Comparison of ENCODE assay signal across 23 cellular contexts in genomic region chr5:136202800-136203199, GRCh38. TPM values are rescaled to one million over a fixed set of nuclear protein-coding genes. Genes with fewer than 3 reads are reported as not detected.
A peak's percentile ranks its signal among the peaks of the same experiment; 100 is the strongest.
DNase-seq lines count a peak whose midpoint lies in the region; ATAC-seq and TF ChIP-seq lines count a peak whose summit lies in the region.
"Had no signal": no experiment of that assay in that cellular context is flagged by ENCODE, and none has a peak within 500 bp of the region (broad histone marks: within the 10 kb centered on the region; RNA-seq: fewer than 3 reads in every experiment).

No MANE protein-coding gene starts in this region.

- no peaks in the 10 kb centered on the region for H3K36me3 Mint-ChIP-seq in neural progenitor cell
- H3K36me3 Mint-ChIP-seq: CD4-positive, alpha-beta memory T cell had no signal

- no peaks in the 10 kb centered on the region for H3K9me3 ChIP-seq in neural progenitor cell (ENCODE audit: low read depth)
- no peaks in the 10 kb centered on the region for H3K9me3 ChIP-seq in uterus
- H3K9me3 ChIP-seq: breast epithelium, esophagus squamous epithelium had no signal

- H3K4me1 Mint-ChIP-seq in neural progenitor cell = peaks cover 22% of the 10 kb centered on the region
- H3K4me1 Mint-ChIP-seq: CD4-positive, alpha-beta memory T cell had no signal

- intact Hi-C loops in sciatic nerve (cut with DNase I) = no loop called here
- intact Hi-C loops in uterus (cut with DNase I; ENCODE audit: low total_unique reads) = no loop called here

- H3K27me3 ChIP-seq in H7 (ENCODE audit: control insufficient read depth, insufficient read depth, low read length) (peaks cover 81% of the 10 kb centered on the region), neural progenitor cell (no peaks in the 10 kb centered on the region), uterus (no peaks in the 10 kb centered on the region)

- peaks cover 3% of the 10 kb centered on the region for H3K27me3 Mint-ChIP-seq in neural progenitor cell (ENCODE audit: insufficient read depth, low read depth)

- TF ChIP-seq POLR2A in uterus (IDR thresholded peaks at IDR 0.05) = no peak

- peaks cover 25% of the 10 kb centered on the region for H3F3A ChIP-seq in neural progenitor cell (ENCODE audit: low read depth)

- H4K20me1 ChIP-seq in neural progenitor cell (ENCODE audit: low read depth) = no peaks in the 10 kb centered on the region

- H3K36me3 ChIP-seq in H7 (replicated peaks; ENCODE audit: control insufficient read depth, insufficient read depth, low read length) = no peaks in the 10 kb centered on the region
- H3K36me3 ChIP-seq in neural progenitor cell = no peaks in the 10 kb centered on the region
- H3K36me3 ChIP-seq in uterus = no peaks in the 10 kb centered on the region
- H3K36me3 ChIP-seq: breast epithelium, esophagus squamous epithelium had no signal

- ATAC-seq in sciatic nerve = no peak
- ATAC-seq in GM21786 (IDR thresholded peaks at IDR 0.05; ENCODE audit: unreplicated experiment) = no peak
- ATAC-seq: activated CD8-positive, alpha-beta T cell treated with anti-CD3 and anti-CD28 coated beads for 36 hours; K562 had no signal

- peak overlapping the region; percentile 81 for H3K4me3 Mint-ChIP-seq in neural progenitor cell
- H3K4me3 Mint-ChIP-seq: activated CD8-positive, alpha-beta T cell treated with anti-CD3 and anti-CD28 coated beads for 36 hours; CD4-positive, alpha-beta memory T cell; T-helper 1 cell treated with Interleukin-12 subunit alpha and Interleukin-12 subunit beta and Interleukin-4 antibody, amounts not matched to agents 30 μg/mL and 1 μg/mL, for 36 hours had no signal

- H3K4me2 ChIP-seq in neural progenitor cell = peak overlapping the region; percentile 76

- no peak overlapping the region for H3K9ac ChIP-seq in neural progenitor cell

- peak overlapping the region; percentile 91 for H3K27ac Mint-ChIP-seq in neural progenitor cell
- H3K27ac Mint-ChIP-seq: activated CD8-positive, alpha-beta T cell treated with anti-CD3 and anti-CD28 coated beads for 36 hours; T-helper 1 cell treated with Interleukin-12 subunit alpha and Interleukin-12 subunit beta and Interleukin-4 antibody, amounts not matched to agents 30 μg/mL and 1 μg/mL, for 36 hours had no signal

- H3K4me1 ChIP-seq in neural progenitor cell (peaks cover 27% of the 10 kb centered on the region), uterus (no peaks in the 10 kb centered on the region)
- H3K4me1 ChIP-seq: breast epithelium, esophagus squamous epithelium had no signal

- H3K9me3 Mint-ChIP-seq in neural progenitor cell = peaks cover 4% of the 10 kb centered on the region
- H3K9me3 Mint-ChIP-seq: activated CD8-positive, alpha-beta T cell treated with anti-CD3 and anti-CD28 coated beads for 36 hours; T-helper 1 cell treated with Interleukin-12 subunit alpha and Interleukin-12 subunit beta and Interleukin-4 antibody, amounts not matched to agents 30 μg/mL and 1 μg/mL, for 36 hours had no signal

- peak overlapping the region; percentile 35 for H3K27ac ChIP-seq in neural progenitor cell
- no peak overlapping the region for H3K27ac ChIP-seq in uterus
- H3K27ac ChIP-seq: breast epithelium, esophagus squamous epithelium, VCaP had no signal

- no peaks in the 10 kb centered on the region for H3K79me2 ChIP-seq in neural progenitor cell (ENCODE audit: low read depth)

- DNase-seq in H7 = peak; percentile 89
- peak; percentile 58 for DNase-seq in NCI-H2227 treated with DMSO at 0.1 percent for 48 hours (lab: John Stamatoyannopoulos, UW)
- peak; percentile 88 for DNase-seq in iPS DF 19.7 (ENCODE audit: low read depth, low spot score)
- peak; percentile 92 for DNase-seq in neural progenitor cell (ENCODE audit: low spot score)
- no peak for DNase-seq in sciatic nerve (ENCODE audit: low spot score)
- DNase-seq in DMS53 treated with DMSO at 0.1 percent for 48 hours (lab: John Stamatoyannopoulos, UW; ENCODE audit: unreplicated experiment) = no peak
- no peak for DNase-seq in uterus
- DNase-seq: activated CD8-positive, alpha-beta T cell treated with anti-CD3 and anti-CD28 coated beads for 36 hours; CD4-positive, alpha-beta memory T cell; DND-41; esophagus squamous epithelium; HCEC 1CT; NCI-H2107; NCI-H524 treated with DMSO at 0.1 percent for 48 hours; occipital lobe; stimulated activated CD4-positive, alpha-beta T cell treated with anti-CD3 and anti-CD28 coated beads, Interleukin-4, amount 100 ng/mL, for 24 hours had no signal

- no peak overlapping the region for H2AFZ ChIP-seq in neural progenitor cell (replicated peaks)

- TF ChIP-seq CTCF in neural progenitor cell (IDR thresholded peaks at IDR 0.05) (no peak), uterus (IDR thresholded peaks at IDR 0.05) (no peak)

- H3K4me3 ChIP-seq in H7 (ENCODE audit: insufficient read depth, low read depth, low read length) = no peak overlapping the region
- H3K4me3 ChIP-seq in neural progenitor cell = peak overlapping the region; percentile 33
- no peak overlapping the region for H3K4me3 ChIP-seq in uterus
- H3K4me3 ChIP-seq: breast epithelium, esophagus squamous epithelium, K562 had no signal

RNA-seq across cellular contexts. Expression of gene SMIM32, which starts 9.8 kb away (rescaled TPM):
- total RNA-seq in H7 (2014; rRNA removed; shearing (Covaris generic)) = 1.4 TPM in 2 replicates
- total RNA-seq in neural progenitor cell (ENCODE audit: low replicate concordance) = 0.13 and 0.25 TPM in 2 replicates
- total RNA-seq in sciatic nerve = not detected
- 1 to 10 TPM in 1 of 4 donors, not detected in 3; 3.0 TPM for total RNA-seq in uterus
- total RNA-seq: activated CD8-positive, alpha-beta T cell treated with anti-CD3 and anti-CD28 coated beads for 36 hours; breast epithelium; CD4-positive, alpha-beta memory T cell; dermis microvascular lymphatic vessel endothelial cell; esophagus squamous epithelium; glomerular endothelial cell; K562; occipital lobe had no signal

Comparison
In these comparisons a context has a peak if more than half of its experiments do, and no peak if none do; other contexts are left out.
1. DNase-seq: peak in H7 (single experiment), NCI-H2227 treated with DMSO at 0.1 percent for 48 hours (single experiment), iPS DF 19.7 (single experiment) and neural progenitor cell (single experiment); none in sciatic nerve (single experiment), DMS53 treated with DMSO at 0.1 percent for 48 hours (single experiment) and uterus (0 of 2).